In genomic region chr18:33483908-33484307, GRCh38 we compare ENCODE assay signal across 32 cellular contexts. TPM values are rescaled to one million over a fixed set of nuclear protein-coding genes. Genes with fewer than 3 reads are reported as not detected.
"Had no signal": no experiment of that assay in that cellular context is flagged by ENCODE, and none has a peak within 500 bp of the region (broad histone marks: within the 10 kb centered on the region; RNA-seq: fewer than 3 reads in every experiment).

No MANE protein-coding gene starts in this region.

- FAIRE-seq: islet of Langerhans, urothelium cell line had no signal

- H3K4me1 ChIP-seq: left ventricle myocardium inferior, neural progenitor cell, right atrium auricular region, right lobe of liver, stomach, testis, thyroid gland, transverse colon, upper lobe of left lung had no signal

- H3K36me3 ChIP-seq: left ventricle myocardium inferior, neural progenitor cell, neutrophil, right atrium auricular region, right lobe of liver, stomach, thyroid gland, transverse colon, upper lobe of left lung had no signal

- H3K36me3 Mint-ChIP-seq: immature natural killer cell; mesothelial cell of epicardium; naive B cell; natural killer cell; neural progenitor cell; stimulated activated naive B cell treated with anti-CD40 and anti-IgM and Interleukin-4, amounts not matched to agents 10 μg/mL and 1 μg/mL and 100 μg/mL, for 72 hours had no signal

- H3K4me1 Mint-ChIP-seq: immature natural killer cell; mesothelial cell of epicardium; naive B cell; natural killer cell; nephron progenitor cell; neural progenitor cell; stimulated activated naive B cell treated with anti-CD40 and anti-IgM and Interleukin-4, amounts not matched to agents 10 μg/mL and 1 μg/mL and 100 μg/mL, for 72 hours had no signal

- H3K9me3 Mint-ChIP-seq: nephron progenitor cell; neural progenitor cell; stimulated activated naive B cell treated with anti-CD40 and anti-IgM and Interleukin-4, amounts not matched to agents 10 μg/mL and 1 μg/mL and 100 μg/mL, for 72 hours had no signal

- H3K27me3 Mint-ChIP-seq: naive B cell; progenitor cell of endocrine pancreas; stimulated activated naive B cell treated with anti-CD40 and anti-IgM and Interleukin-4, amounts not matched to agents 10 μg/mL and 1 μg/mL and 100 μg/mL, for 72 hours had no signal

- H3K27me3 ChIP-seq: neural progenitor cell, neutrophil, right atrium auricular region, right lobe of liver, stomach, testis, thyroid gland, transverse colon, upper lobe of left lung had no signal

- H3K4me3 ChIP-seq: left ventricle myocardium inferior, lung, neural progenitor cell, right atrium auricular region, right lobe of liver, stomach, testis, thyroid gland, transverse colon, upper lobe of left lung had no signal

- ATAC-seq: natural killer cell; right lobe of liver; stimulated activated naive B cell treated with anti-CD40 and anti-IgM and Interleukin-4, amounts not matched to agents 10 μg/mL and 1 μg/mL and 100 μg/mL, for 72 hours; stimulated activated naive CD8-positive, alpha-beta T cell treated with anti-CD3 and anti-CD28 coated beads, Interleukin-15, Interleukin-2, amounts not matched to agents 100 U/mL and 50 U/mL, for 24 hours had no signal

- H3K9me3 ChIP-seq: left ventricle myocardium inferior, neutrophil, right atrium auricular region, right lobe of liver, stomach, testis, thyroid gland, transverse colon, upper lobe of left lung had no signal

- H3K4me3 Mint-ChIP-seq: immature natural killer cell; mesothelial cell of epicardium; naive B cell; natural killer cell; nephron progenitor cell; neural progenitor cell; stimulated activated naive B cell treated with anti-CD40 and anti-IgM and Interleukin-4, amounts not matched to agents 10 μg/mL and 1 μg/mL and 100 μg/mL, for 72 hours had no signal

- DNase-seq: hypothalamus; immature natural killer cell; left ventricle myocardium inferior; mesendoderm; naive B cell; natural killer cell; nephron progenitor cell; occipital lobe; right lobe of liver; stimulated activated CD4-positive, alpha-beta T cell treated with anti-CD3 and anti-CD28 coated beads, Interleukin-12 subunit alpha, Interleukin-12 subunit beta, amount 100 ng/mL, for 4 hours; stimulated activated CD4-positive, alpha-beta T cell treated with anti-CD3 and anti-CD28 coated beads, Interleukin-15, amount 100 ng/mL, for 24 hours; stimulated activated CD4-positive, alpha-beta T cell treated with anti-CD3 and anti-CD28 coated beads, Interleukin-2, amount 100 ng/mL, for 24 hours; stimulated activated CD4-positive, alpha-beta T cell treated with anti-CD3 and anti-CD28 coated beads, Interleukin-4, amount 100 ng/mL, for 1 hour; stimulated activated naive B cell treated with anti-CD40 and anti-IgM and Interleukin-4, amounts not matched to agents 10 μg/mL and 1 μg/mL and 100 μg/mL, for 72 hours; stimulated activated naive CD8-positive, alpha-beta T cell treated with anti-CD3 and anti-CD28 coated beads, Interleukin-15, Interleukin-2, amounts not matched to agents 100 U/mL and 50 U/mL, for 24 hours; stomach; testis; thyroid gland; transverse colon; upper lobe of left lung had no signal

- H3K27ac Mint-ChIP-seq: immature natural killer cell; mesothelial cell of epicardium; naive B cell; natural killer cell; nephron progenitor cell; neural progenitor cell; progenitor cell of endocrine pancreas; stimulated activated naive B cell treated with anti-CD40 and anti-IgM and Interleukin-4, amounts not matched to agents 10 μg/mL and 1 μg/mL and 100 μg/mL, for 72 hours had no signal

- H3K27ac ChIP-seq: left ventricle myocardium inferior, neural progenitor cell, neutrophil, right atrium auricular region, right lobe of liver, stomach, testis, thyroid gland, transverse colon, upper lobe of left lung had no signal

RNA-seq across cellular contexts. Expression of gene CCDC178, which starts 43.4 kb away (rescaled TPM):
- total RNA-seq: mononuclear cell, natural killer cell, osteocyte, progenitor cell of endocrine pancreas, pulmonary artery endothelial cell, right atrium auricular region, right lobe of liver, skeletal muscle tissue had no signal
- polyA plus RNA-seq: immature natural killer cell had no signal
